In genomic region chr3:12328132-12328915, GRCh38 we compare ENCODE assay signal across 28 cellular contexts. TPM values are rescaled to one million over a fixed set of nuclear protein-coding genes. Genes with fewer than 3 reads are reported as not detected.
DNase-seq lines count a peak whose midpoint lies in the region; ATAC-seq, FAIRE-seq and TF ChIP-seq lines count a peak whose summit lies in the region.
"Had no signal": no experiment of that assay in that cellular context is flagged by ENCODE, and none has a peak within 500 bp of the region (broad histone marks: within the 10 kb centered on the region; RNA-seq: fewer than 3 reads in every experiment).

No MANE protein-coding gene starts in this region.

- H3K4me1 Mint-ChIP-seq in GM23338, result peaks cover 19% of the 10 kb centered on the region
- H3K4me1 Mint-ChIP-seq: brain, nephron progenitor cell had no signal

- no peaks in the 10 kb centered on the region for H3K36me3 Mint-ChIP-seq in GM23338 (ENCODE audit: low read depth)
- H3K36me3 Mint-ChIP-seq: brain had no signal

- H3K4me3 Mint-ChIP-seq in GM23338, result no peak overlapping the region
- H3K4me3 Mint-ChIP-seq: activated CD4-positive, alpha-beta T cell treated with anti-CD3 and anti-CD28 coated beads for 36 hours; activated T-cell treated with anti-CD3 and anti-CD28 coated beads, Interleukin-2, amount 50 U/mL, for 4 hours; brain; HFFc6; nephron progenitor cell; stimulated activated naive CD8-positive, alpha-beta T cell treated with anti-CD3 and anti-CD28 coated beads, Interleukin-15, Interleukin-2, amounts not matched to agents 100 ng/mL and 50 ng/mL, for 24 hours had no signal

- CTCF ChIA-PET in A549 (lab: Yijun Ruan, JAX), result interaction anchor here (0.6 to 2.1 kb wide), 4 partner anchors 10 to 152 kb away, joined by 3 to 8 read pairs (median 6); no protein-coding TSS in a partner anchor

- ATAC-seq in A549, result peak; percentile 24 to 60; a peak in 3 of 6 replicates
- peak; percentile 81 for ATAC-seq in GM23338
- no peak for ATAC-seq in HG03571 (IDR thresholded peaks at IDR 0.05; ENCODE audit: unreplicated experiment)
- ATAC-seq in HG03135 (IDR thresholded peaks at IDR 0.05; ENCODE audit: unreplicated experiment), result no peak
- ATAC-seq in psoas muscle, result no peak
- ATAC-seq: activated CD4-positive, alpha-beta T cell treated with anti-CD3 and anti-CD28 coated beads for 36 hours; activated T-cell treated with anti-CD3 and anti-CD28 coated beads, Interleukin-2, amount 50 U/mL, for 4 hours; gastrocnemius medialis had no signal

- no peak for TF ChIP-seq POLR2A in A549 (IDR thresholded peaks at IDR 0.05; ENCODE audit: low read length)

- intact Hi-C loops in psoas muscle (cut with DNase I), result no loop called here

- no peak for TF ChIP-seq RAD21 in A549 (conservative IDR thresholded peaks at IDR 0.05 in 1 of 2, IDR thresholded peaks at IDR 0.05 in 1 of 2)

- FAIRE-seq in A549 (lab: Jason Lieb, UNC), result no peak
- FAIRE-seq in keratinocyte (lab: Jason Lieb, UNC), result peak; percentile 53

- no peak for TF ChIP-seq EP300 in A549 (IDR thresholded peaks at IDR 0.05)

- no peaks in the 10 kb centered on the region for H3F3A ChIP-seq in GM23338 (replicated peaks; ENCODE audit: low read depth)

- H4K20me1 ChIP-seq in GM23338 (replicated peaks; ENCODE audit: insufficient read depth) (no peaks in the 10 kb centered on the region), keratinocyte (ENCODE audit: control insufficient read depth, extremely low read depth, insufficient read depth, low read length) (no peaks in the 10 kb centered on the region)
- H4K20me1 ChIP-seq: BLaER1 had no signal

- DNase-seq in A549 (ENCODE audit: low read depth in 1 of 2, low spot score in 1 of 2), result no peak
- DNase-seq in GM23338 (ENCODE audit: low spot score), result peak; percentile 10
- peak; percentile 58 for DNase-seq in SKM-1 (lab: John Stamatoyannopoulos, UW; ENCODE audit: unreplicated experiment)
- no peak for DNase-seq in keratinocyte (ENCODE audit: low read depth, low spot score)
- no peak for DNase-seq in ureter (ENCODE audit: low spot score)
- no peak for DNase-seq in psoas muscle
- DNase-seq: ACHN; activated CD4-positive, alpha-beta T cell treated with anti-CD3 and anti-CD28 coated beads for 36 hours; activated naive CD4-positive, alpha-beta T cell; activated T-cell treated with anti-CD3 and anti-CD28 coated beads, Interleukin-2, amount 50 U/mL, for 4 hours; colonic mucosa; EL; esophagus squamous epithelium; gastrocnemius medialis; HFFc6; Kasumi-1; NCI-H2029 treated with DMSO at 0.1 percent for 48 hours; NCI-H226; nephron progenitor cell; posterior cingulate gyrus; sigmoid colon; SJCRH30; T-helper 1 cell had no signal

- H3K9me1 ChIP-seq in keratinocyte (ENCODE audit: control insufficient read depth, extremely low read depth, insufficient read depth, low read length), result no peaks in the 10 kb centered on the region

- peak overlapping the region; percentile 85 for H2AFZ ChIP-seq in GM23338
- H2AFZ ChIP-seq in keratinocyte (ENCODE audit: control insufficient read depth, low read length), result no peak overlapping the region

- H3K9me3 ChIP-seq in A549 (no peaks in the 10 kb centered on the region), keratinocyte (ENCODE audit: control insufficient read depth, low read depth, low read length) (no peaks in the 10 kb centered on the region), psoas muscle (no peaks in the 10 kb centered on the region)
- H3K9me3 ChIP-seq: BLaER1, colonic mucosa, esophagus squamous epithelium, gastrocnemius medialis, sigmoid colon, SJCRH30 had no signal

- H3K4me2 ChIP-seq in A549, result no peak overlapping the region
- H3K4me2 ChIP-seq in GM23338, result peak overlapping the region; percentile 46; the same call in 1 of the 2 replicates
- H3K4me2 ChIP-seq in keratinocyte (ENCODE audit: control insufficient read depth, extremely low read depth, insufficient read depth, low read depth, low read length), result no peak overlapping the region
- H3K4me2 ChIP-seq: BLaER1 had no signal

- no peak overlapping the region for H3K9ac ChIP-seq in keratinocyte (ENCODE audit: control insufficient read depth, extremely low read depth, insufficient read depth, low read length)
- H3K9ac ChIP-seq: BLaER1 had no signal

- H3K9me3 Mint-ChIP-seq in GM23338, result no peaks in the 10 kb centered on the region
- H3K9me3 Mint-ChIP-seq: activated T-cell treated with anti-CD3 and anti-CD28 coated beads, Interleukin-2, amount 50 U/mL, for 4 hours; brain; HFFc6; nephron progenitor cell; stimulated activated naive CD8-positive, alpha-beta T cell treated with anti-CD3 and anti-CD28 coated beads, Interleukin-15, Interleukin-2, amounts not matched to agents 100 ng/mL and 50 ng/mL, for 24 hours had no signal

- H3K9me2 ChIP-seq in GM23338 (ENCODE audit: insufficient read depth), result no peaks in the 10 kb centered on the region

- POLR2A ChIA-PET in A549 (lab: Yijun Ruan, JAX), result no interaction called here

- H3K36me3 ChIP-seq in GM23338 (ENCODE audit: insufficient read depth) (no peaks in the 10 kb centered on the region), keratinocyte (ENCODE audit: control insufficient read depth in 2 of 2, extremely low read depth in 1 of 2, insufficient read depth in 2 of 2, low read length in 2 of 2) (no peaks in the 10 kb centered on the region), psoas muscle (ENCODE audit: insufficient read depth in 1 of 2, low read depth in 1 of 2) (no peaks in the 10 kb centered on the region)
- H3K36me3 ChIP-seq: BLaER1, colonic mucosa, esophagus squamous epithelium, gastrocnemius medialis, sigmoid colon, SJCRH30 had no signal

- 87% methylated on average over 8 of the region's 8 CpGs for WGBS in A549 (ENCODE audit: missing lambda C conversion rate)
- WGBS in psoas muscle, 3 donors, result 63 to 69% (median 63%) methylated on average over 8 of the region's 8 CpGs

- H3K27ac Mint-ChIP-seq in GM23338, result no peak overlapping the region
- H3K27ac Mint-ChIP-seq: activated CD4-positive, alpha-beta T cell treated with anti-CD3 and anti-CD28 coated beads for 36 hours; brain; HFFc6; nephron progenitor cell; stimulated activated naive CD8-positive, alpha-beta T cell treated with anti-CD3 and anti-CD28 coated beads, Interleukin-15, Interleukin-2, amounts not matched to agents 100 ng/mL and 50 ng/mL, for 24 hours had no signal

- dilution Hi-C loops in keratinocyte (cut with MboI; ENCODE audit: extremely low pct_ligation_motif_present, low sequenced_read_pairs), result no loop called here

- H3K27ac ChIP-seq in A549 (peak overlapping the region in 1 of 2 experiments; percentile 51; a peak in 3 of 6 replicates), GM23338 (ENCODE audit: low read depth) (no peak overlapping the region), keratinocyte (ENCODE audit: control insufficient read depth, insufficient read depth, low read length) (no peak overlapping the region), psoas muscle (no peak overlapping the region)
- H3K27ac ChIP-seq: BLaER1, colonic mucosa, esophagus squamous epithelium, gastrocnemius medialis, SJCRH30 had no signal

- H3K27me3 ChIP-seq in GM23338 (ENCODE audit: insufficient read depth) (no peaks in the 10 kb centered on the region), keratinocyte (ENCODE audit: control insufficient read depth, extremely low read depth, insufficient read depth, low read length) (no peaks in the 10 kb centered on the region), psoas muscle (ENCODE audit: insufficient read depth in 3 of 3, low read length in 2 of 3) (no peaks in the 10 kb centered on the region)
- H3K27me3 ChIP-seq: BLaER1, colonic mucosa, esophagus squamous epithelium, gastrocnemius medialis, SJCRH30 had no signal

- H3K79me2 ChIP-seq in GM23338 (replicated peaks; ENCODE audit: insufficient read depth) (no peaks in the 10 kb centered on the region), keratinocyte (ENCODE audit: control insufficient read depth, insufficient read depth, low read length) (no peaks in the 10 kb centered on the region)

- H3K27me3 Mint-ChIP-seq in GM23338 (ENCODE audit: insufficient read depth, low read depth, poor library complexity), result peaks cover 2% of the 10 kb centered on the region

- H3K4me1 ChIP-seq in A549 (no peaks in the 10 kb centered on the region; the same call in 2 of the 3 replicates), GM23338 (ENCODE audit: insufficient read depth) (peaks cover 27% of the 10 kb centered on the region), keratinocyte (ENCODE audit: control insufficient read depth, extremely low read depth, insufficient read depth, low read length) (peaks cover 2% of the 10 kb centered on the region), psoas muscle (no peaks in the 10 kb centered on the region)
- H3K4me1 ChIP-seq: esophagus squamous epithelium, gastrocnemius medialis, SJCRH30 had no signal

- TF ChIP-seq CTCF in A549 (IDR thresholded peaks at IDR 0.05), result no peak
- no peak for TF ChIP-seq CTCF in GM23338 (conservative IDR thresholded peaks at IDR 0.05; ENCODE audit: low read depth in 2 of 2)
- TF ChIP-seq CTCF in keratinocyte (optimal IDR thresholded peaks at IDR 0.05 in 1 of 3, IDR thresholded peaks at IDR 0.05 in 1 of 3, conservative IDR thresholded peaks at IDR 0.05 in 1 of 3; ENCODE audit: extremely low read depth in 1 of 3, insufficient read depth in 2 of 3, low read length in 3 of 3), result no peak
- TF ChIP-seq CTCF in psoas muscle (IDR thresholded peaks at IDR 0.05), result no peak

- H3K4me3 ChIP-seq in A549 (no peak overlapping the region), GM23338 (no peak overlapping the region), keratinocyte (ENCODE audit: control insufficient read depth in 2 of 3, extremely low read depth in 1 of 3, insufficient read depth in 2 of 3, low read depth in 1 of 3, low read length in 3 of 3) (no peak overlapping the region), psoas muscle (no peak overlapping the region)
- H3K4me3 ChIP-seq: BLaER1, colonic mucosa, esophagus squamous epithelium, gastrocnemius medialis, sigmoid colon, SJCRH30 had no signal

RNA-seq across cellular contexts. Expression of gene PPARG, which starts 39.5 kb away (rescaled TPM):
- polyA plus RNA-seq in A549 (2011; rRNA removed), result 43.1 and 51.0 TPM in 2 replicates
- 15.6 and 18.4 TPM in 2 replicates for polyA plus RNA-seq in A549 (2012; cell fraction: cytosol; rRNA removed)
- 8.5 and 10.5 TPM in 2 replicates for polyA plus RNA-seq in A549 (2012; cell fraction: nucleus; rRNA removed)
- 34.6 to 38.9 TPM (median 35.2 TPM) in 3 replicates for polyA plus RNA-seq in A549 (2017; fragmentation: RNase III; extraction: RNeasy Plus Mini Kit Qiagen cat#74134 plus additional on column Dnase treatment)
- 51.3 and 55.0 TPM in 2 replicates for polyA minus RNA-seq in A549 (2011; rRNA and poly(A)+ RNA removed)
- 0.42 TPM in 1 of 2 replicates, not detected in the other for total RNA-seq in GM23338 (2014; rRNA removed; shearing (Covaris generic))
- 0.15 TPM in 1 of 2 replicates, not detected in the other for polyA plus RNA-seq in GM23338 (2016; fragmentation: Nextera tagmentation; extraction: Ambion mirVana)
- 2.4 to 6.1 TPM (median 3.1 TPM) in 3 replicates for polyA plus RNA-seq in keratinocyte
- 0.64 TPM for polyA plus RNA-seq in keratinocyte (2011; ENCODE audit: low read depth)
- 3.8 and 4.8 TPM in 2 replicates for polyA plus RNA-seq in keratinocyte (2011; cell fraction: cytosol; rRNA removed)
- polyA plus RNA-seq in keratinocyte (2011; cell fraction: nucleus; rRNA removed), result 2.7 and 3.1 TPM in 2 replicates
- 1.9 and 2.0 TPM in 2 replicates for polyA plus RNA-seq in keratinocyte (2012; ENCODE audit: low replicate concordance)
- polyA minus RNA-seq in keratinocyte, result 2.4 to 5.1 TPM (median 4.3 TPM) in 3 replicates
- 5.8 TPM for polyA minus RNA-seq in keratinocyte (2011; cell fraction: cytosol; rRNA and poly(A)+ RNA removed)
- polyA minus RNA-seq in keratinocyte (2011; cell fraction: nucleus; rRNA and poly(A)+ RNA removed), result 2.5 and 2.7 TPM in 2 replicates
- total RNA-seq in ureter, result 214 TPM
- total RNA-seq in psoas muscle, result 1 to 10 TPM; 3.6 to 6.8 (median 5.1) TPM
- 1 to 10 TPM; 3.1 to 5.1 (median 3.5) TPM for polyA plus RNA-seq in psoas muscle

Comparison
In these comparisons a context has a peak if more than half of its experiments do, and no peak if none do; other contexts are left out.
1. ATAC-seq: peak in A549 (2 of 2) and GM23338 (single experiment); none in HG03571 (single experiment), HG03135 (single experiment) and psoas muscle (0 of 4).
2. DNase-seq: peak in GM23338 (single experiment) and SKM-1 (single experiment); none in A549 (0 of 2), keratinocyte (single experiment), ureter (single experiment) and psoas muscle (0 of 2).